ENCODE assay signal across 9 cellular contexts in the genomic region with DNA sequence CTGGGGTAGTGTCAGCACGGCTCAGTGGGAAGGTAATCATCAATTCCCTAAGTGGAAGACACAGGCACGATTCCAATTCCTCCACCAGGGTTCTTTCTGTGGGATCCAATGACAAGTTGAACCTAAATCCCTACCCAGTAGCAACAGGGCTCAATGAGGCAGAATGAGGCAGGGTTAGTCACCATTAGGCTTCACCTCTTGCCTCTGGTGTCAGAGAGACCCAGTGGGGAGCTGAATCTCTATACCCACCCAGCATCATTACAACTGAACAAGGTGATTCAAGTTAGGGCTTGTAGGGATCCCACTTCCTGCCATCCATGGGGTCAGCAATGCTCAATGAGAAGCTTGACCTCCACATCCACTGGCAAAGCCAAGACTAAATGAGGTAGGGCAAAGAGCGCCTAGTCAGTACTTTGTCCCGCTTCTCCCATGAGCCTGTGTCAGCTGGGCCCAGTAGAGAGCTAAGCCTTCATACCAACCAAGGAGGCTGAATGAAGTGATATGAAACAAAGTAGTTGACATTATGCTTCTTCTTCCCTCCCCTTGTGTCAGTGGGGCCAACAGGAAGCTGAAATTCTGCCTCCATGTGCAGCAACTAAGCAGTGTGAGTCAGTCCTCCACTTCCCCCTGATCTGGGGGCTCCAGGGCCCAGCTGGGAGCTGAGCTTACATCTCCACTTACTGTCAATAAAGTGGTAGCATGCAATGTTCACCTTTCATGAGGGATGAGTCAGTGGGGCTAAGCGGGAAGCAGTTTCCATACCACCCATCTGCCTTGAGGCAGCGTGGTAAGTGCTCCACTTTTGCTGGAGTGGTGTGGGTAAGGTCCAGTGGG. TPM values are rescaled to one million over a fixed set of nuclear protein-coding genes. Genes with fewer than 3 reads are reported as not detected.
DNase-seq lines count a peak whose midpoint lies in the region; ATAC-seq and TF ChIP-seq lines count a peak whose summit lies in the region.
"Had no signal": no experiment of that assay in that cellular context is flagged by ENCODE, and none has a peak within 500 bp of the region (broad histone marks: within the 10 kb centered on the region; RNA-seq: fewer than 3 reads in every experiment).

No MANE protein-coding gene starts in this region.

- H3K27me3 ChIP-seq in GM23338 (ENCODE audit: insufficient read depth) (no peaks in the 10 kb centered on the region), mammary epithelial cell (ENCODE audit: insufficient read depth, low read length) (no peaks in the 10 kb centered on the region), osteoblast (ENCODE audit: insufficient read depth, low read length) (no peaks in the 10 kb centered on the region)

- H3F3A ChIP-seq in GM23338 (replicated peaks; ENCODE audit: low read depth) = no peaks in the 10 kb centered on the region

- no peaks in the 10 kb centered on the region for H3K9me2 ChIP-seq in GM23338 (ENCODE audit: insufficient read depth)

- in situ Hi-C loops in mammary epithelial cell (cut with MboI; ENCODE audit: low sequenced_read_pairs in 2 of 2) (no loop called here), G401 (cut with HindIII; ENCODE audit: low sequenced_read_pairs) (no loop called here)

- dilution Hi-C loops in mammary epithelial cell (cut with HindIII; ENCODE audit: low sequenced_read_pairs) = no loop called here

- TF ChIP-seq CTCF in GM23338 (conservative IDR thresholded peaks at IDR 0.05; ENCODE audit: low read depth in 2 of 2) = no peak
- no peak for TF ChIP-seq CTCF in mammary epithelial cell (conservative IDR thresholded peaks at IDR 0.05 in 1 of 2, IDR thresholded peaks at IDR 0.05 in 1 of 2; ENCODE audit: extremely low read depth in 1 of 2, insufficient read depth in 1 of 2, low read depth in 1 of 2, low read length in 2 of 2)
- TF ChIP-seq CTCF in osteoblast (IDR thresholded peaks at IDR 0.05; ENCODE audit: extremely low read depth, low read depth, low read length) = no peak
- TF ChIP-seq CTCF in omental fat pad (IDR thresholded peaks at IDR 0.05) = no peak

- H3K4me3 ChIP-seq in GM23338 = peak overlapping the region; percentile 49
- H3K4me3 ChIP-seq in mammary epithelial cell (replicated peaks in 1 of 3; ENCODE audit: insufficient read depth in 1 of 3, low read depth in 2 of 3, low read length in 3 of 3) = peak overlapping the region in 1 of 3 experiments; percentile 8
- no peak overlapping the region for H3K4me3 ChIP-seq in osteoblast (ENCODE audit: insufficient read depth, low read length)

- DNase-seq in GM23338 (ENCODE audit: low spot score) (no peak), OCI-M1 (lab: John Stamatoyannopoulos, UW) (peak; percentile 65), mammary epithelial cell (peak; percentile 69), osteoblast (ENCODE audit: insufficient read length, low spot score, missing footprints) (peak; percentile 59), omental fat pad (ENCODE audit: low spot score) (no peak), G401 (ENCODE audit: low spot score) (no peak)

- CTCF ChIA-PET in mammary epithelial cell (lab: Charles Lee; ENCODE audit: low non-redundant PET) = no interaction called here

- no peaks in the 10 kb centered on the region for H3K36me3 ChIP-seq in GM23338 (ENCODE audit: insufficient read depth)
- H3K36me3 ChIP-seq in mammary epithelial cell (ENCODE audit: insufficient read depth, low read length) = no peaks in the 10 kb centered on the region
- H3K36me3 ChIP-seq in osteoblast (ENCODE audit: insufficient read depth, low read length) = no peaks in the 10 kb centered on the region

- H4K20me1 ChIP-seq in GM23338 (replicated peaks; ENCODE audit: insufficient read depth) (no peaks in the 10 kb centered on the region), mammary epithelial cell (ENCODE audit: insufficient read depth, low read length) (no peaks in the 10 kb centered on the region), osteoblast (ENCODE audit: insufficient read depth, low read length) (no peaks in the 10 kb centered on the region)

- no peak overlapping the region for H3K27ac Mint-ChIP-seq in GM23338

- ATAC-seq in GM23338 (peak; percentile 62), GM19463 (IDR thresholded peaks at IDR 0.05; ENCODE audit: unreplicated experiment) (no peak), omental fat pad (ENCODE audit: low FRiP score) (no peak), GM18498 (IDR thresholded peaks at IDR 0.05; ENCODE audit: unreplicated experiment) (no peak)
- ATAC-seq: Panc1 had no signal

- no peak overlapping the region for H2AFZ ChIP-seq in GM23338
- peak overlapping the region; percentile 65 for H2AFZ ChIP-seq in mammary epithelial cell (ENCODE audit: low read depth, low read length)
- no peak overlapping the region for H2AFZ ChIP-seq in osteoblast (ENCODE audit: low read length)

- no peaks in the 10 kb centered on the region; the same call in 2 of the 3 replicates for H3K9me3 Mint-ChIP-seq in GM23338

- TSS peak; percentile 36 for BruUV-seq in mammary epithelial cell (replicated peaks; lab: Mats Ljungman, UMichigan)

- H3K9me3 ChIP-seq in mammary epithelial cell (replicated peaks; ENCODE audit: insufficient read depth, low read length) (no peaks in the 10 kb centered on the region), osteoblast (ENCODE audit: low read depth, low read length) (no peaks in the 10 kb centered on the region)

- H3K4me1 Mint-ChIP-seq in GM23338 = peaks cover 10% of the 10 kb centered on the region; the same call in 2 of the 3 replicates

- H3K79me2 ChIP-seq in GM23338 (replicated peaks; ENCODE audit: insufficient read depth) (no peaks in the 10 kb centered on the region), mammary epithelial cell (ENCODE audit: insufficient read depth, low read length) (no peaks in the 10 kb centered on the region), osteoblast (ENCODE audit: insufficient read depth, low read length) (no peaks in the 10 kb centered on the region)

- no peak overlapping the region for H3K27ac ChIP-seq in GM23338 (ENCODE audit: low read depth)
- peak overlapping the region; percentile 43 for H3K27ac ChIP-seq in mammary epithelial cell (ENCODE audit: insufficient read depth, low read depth, low read length)
- H3K27ac ChIP-seq in osteoblast (ENCODE audit: low read depth, low read length) = no peak overlapping the region

- peak overlapping the region; percentile 47 for H3K9ac ChIP-seq in mammary epithelial cell (ENCODE audit: insufficient read depth, low read length)

- H3K4me3 Mint-ChIP-seq in GM23338 = peak overlapping the region; percentile 72

- 71% methylated on average over 6 of the region's 6 CpGs for WGBS in mammary epithelial cell (ENCODE audit: low coverage, missing lambda C conversion rate)

- H3K4me2 ChIP-seq in GM23338 (peak overlapping the region; percentile 74), mammary epithelial cell (ENCODE audit: insufficient read depth, low read depth, low read length) (peak overlapping the region; percentile 61), osteoblast (ENCODE audit: insufficient read depth, low read length) (no peak overlapping the region)

- H3K27me3 Mint-ChIP-seq in GM23338 (ENCODE audit: insufficient read depth, low read depth, poor library complexity) = peaks cover 2% of the 10 kb centered on the region

- H3K4me1 ChIP-seq in GM23338 (ENCODE audit: insufficient read depth) (peaks cover 7% of the 10 kb centered on the region; the same call in 1 of the 2 replicates), mammary epithelial cell (ENCODE audit: insufficient read depth, low read length) (peaks cover 9% of the 10 kb centered on the region), osteoblast (ENCODE audit: insufficient read depth, low read length) (no peaks in the 10 kb centered on the region)

- intact Hi-C loops in mammary epithelial cell (cut with micrococcal nuclease) = loop anchor here (1.0 kb wide), 1 partner anchor 20 kb away; no protein-coding TSS in a partner anchor

- no peaks in the 10 kb centered on the region for H3K36me3 Mint-ChIP-seq in GM23338 (ENCODE audit: low read depth)

TF ChIP-seq in GM23338, 12 proteins besides CTCF, POLR2A, EP300 and RAD21 (continues in another document):
- TF ChIP-seq ZNF114 (CRISPR knock-in tag; IDR thresholded peaks at IDR 0.05) (no peak), POLR2AphosphoS5 (IDR thresholded peaks at IDR 0.05; ENCODE audit: low read depth) (no peak)
- TF ChIP-seq, protein P1, sequence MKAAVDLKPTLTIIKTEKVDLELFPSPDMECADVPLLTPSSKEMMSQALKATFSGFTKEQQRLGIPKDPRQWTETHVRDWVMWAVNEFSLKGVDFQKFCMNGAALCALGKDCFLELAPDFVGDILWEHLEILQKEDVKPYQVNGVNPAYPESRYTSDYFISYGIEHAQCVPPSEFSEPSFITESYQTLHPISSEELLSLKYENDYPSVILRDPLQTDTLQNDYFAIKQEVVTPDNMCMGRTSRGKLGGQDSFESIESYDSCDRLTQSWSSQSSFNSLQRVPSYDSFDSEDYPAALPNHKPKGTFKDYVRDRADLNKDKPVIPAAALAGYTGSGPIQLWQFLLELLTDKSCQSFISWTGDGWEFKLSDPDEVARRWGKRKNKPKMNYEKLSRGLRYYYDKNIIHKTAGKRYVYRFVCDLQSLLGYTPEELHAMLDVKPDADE (IDR thresholded peaks at IDR 0.05) = no peak

RNA-seq across cellular contexts. Expression of gene RBM41, which starts 36.4 kb away (rescaled TPM):
- total RNA-seq in GM23338 (2014; rRNA removed; shearing (Covaris generic)) = 16.6 and 20.0 TPM in 2 replicates
- polyA plus RNA-seq in GM23338 (2016; fragmentation: Nextera tagmentation; extraction: Ambion mirVana) = 13.4 and 21.9 TPM in 2 replicates
- 10 to 100 TPM; 21.5 TPM for total RNA-seq in mammary epithelial cell
- polyA plus RNA-seq in mammary epithelial cell = 6.9 TPM
- polyA minus RNA-seq in mammary epithelial cell = 21.2 TPM
- 13.8 and 15.3 TPM in 2 replicates for total RNA-seq in osteoblast
- total RNA-seq in omental fat pad = 10 to 100 TPM in 2 of 4 donors, 1 to 10 TPM in 2; 8.5 to 21.0 (median 10.9) TPM
- total RNA-seq in G401 (2014; rRNA removed; shearing (Covaris generic)) = 3.1 and 10.0 TPM in 2 replicates

RNA-seq across cellular contexts. Expression of gene NUP62CL, which starts 51.2 kb away (rescaled TPM):
- total RNA-seq in GM23338 (2014; rRNA removed; shearing (Covaris generic)) = 6.4 and 11.2 TPM in 2 replicates
- polyA plus RNA-seq in GM23338 (2016; fragmentation: Nextera tagmentation; extraction: Ambion mirVana) (4.6 and 5.8 TPM in 2 replicates), mammary epithelial cell (11.3 TPM)
- total RNA-seq in mammary epithelial cell (1 to 10 TPM; 3.8 to 5.5 TPM), osteoblast (not detected in 2 replicates), omental fat pad (under 1 TPM in 2 of 4 donors, not detected in 2; 0.74 to 0.84 TPM)
- not detected for polyA minus RNA-seq in mammary epithelial cell
- not detected in 2 replicates for total RNA-seq in G401 (2014; rRNA removed; shearing (Covaris generic))

RNA-seq across cellular contexts. Expression of gene DNAAF6, which starts 51.4 kb away (rescaled TPM):
- not detected in 2 replicates for total RNA-seq in GM23338 (2014; rRNA removed; shearing (Covaris generic))
- polyA plus RNA-seq in GM23338 (2016; fragmentation: Nextera tagmentation; extraction: Ambion mirVana) (not detected in 2 replicates), mammary epithelial cell (not detected)
- total RNA-seq in mammary epithelial cell (not detected), osteoblast (not detected in 2 replicates), omental fat pad (not detected)
- not detected for polyA minus RNA-seq in mammary epithelial cell
- not detected in 2 replicates for total RNA-seq in G401 (2014; rRNA removed; shearing (Covaris generic))

Comparison
In these comparisons a context has a peak if more than half of its experiments do, and no peak if none do; other contexts are left out.
1. DNase-seq: peak in OCI-M1 (single experiment), mammary epithelial cell (single experiment) and osteoblast (single experiment); none in GM23338 (single experiment), omental fat pad (single experiment) and G401 (single experiment).